15 cellular contexts compared by ENCODE assay signal in the genomic region with DNA sequence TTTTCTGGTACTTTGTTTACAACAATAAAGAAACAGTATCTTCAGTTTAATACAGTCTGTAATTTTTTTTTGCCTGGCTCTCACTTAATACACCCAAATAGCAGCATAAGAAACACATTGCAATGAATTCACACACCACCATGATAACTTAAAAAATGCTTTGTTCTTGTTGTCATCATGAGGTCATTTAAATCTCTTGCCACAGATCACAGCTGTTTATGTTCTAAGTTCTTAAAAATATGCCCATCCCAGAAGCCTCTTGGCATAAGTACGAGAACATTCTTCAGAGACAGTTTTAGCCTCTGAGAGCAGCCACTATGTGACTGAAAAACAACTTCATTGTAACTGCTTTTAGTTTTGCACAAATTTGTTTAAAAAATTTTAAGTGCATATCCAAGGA. TPM values are rescaled to one million over a fixed set of nuclear protein-coding genes. Genes with fewer than 3 reads are reported as not detected.
DNase-seq lines count a peak whose midpoint lies in the region; ATAC-seq and TF ChIP-seq lines count a peak whose summit lies in the region.
"Had no signal": no experiment of that assay in that cellular context is flagged by ENCODE, and none has a peak within 500 bp of the region (broad histone marks: within the 10 kb centered on the region; RNA-seq: fewer than 3 reads in every experiment).

No MANE protein-coding gene starts in this region.

- H3K36me3 ChIP-seq in smooth muscle cell (ENCODE audit: low read depth) (peaks cover 13% of the 10 kb centered on the region), right lobe of liver (peaks cover 0 to 10% (median 3%) of the 10 kb centered on the region in 4 donors)

- H3K27me3 ChIP-seq in smooth muscle cell (ENCODE audit: low read depth): no peaks in the 10 kb centered on the region
- no peaks in the 10 kb centered on the region for H3K27me3 ChIP-seq in right lobe of liver

- no peaks in the 10 kb centered on the region for H3K9me3 ChIP-seq in smooth muscle cell (replicated peaks; ENCODE audit: low read depth)
- H3K9me3 ChIP-seq in right lobe of liver: no peaks in the 10 kb centered on the region

- DNase-seq in EL (peak; percentile 16), choroid plexus epithelial cell (ENCODE audit: low read depth) (peak; percentile 90), hepatic stellate cell (ENCODE audit: low spot score) (peak; percentile 15), smooth muscle cell (lab: John Stamatoyannopoulos, UW; ENCODE audit: unreplicated experiment) (no peak), right lobe of liver (no peak), NCI-H69 (lab: John Stamatoyannopoulos, UW) (no peak), activated T-cell treated with anti-CD3 and anti-CD28 coated beads for 4 hours (no peak), NCI-H1417 (lab: John Stamatoyannopoulos, UW) (no peak)
- DNase-seq: activated CD4-positive, alpha-beta T cell treated with anti-CD3 and anti-CD28 coated beads, Interleukin-2, amount 50 U/mL, for 48 hours; activated gamma-delta T cell treated with Interleukin-2 at 50 U/mL for 16 hours; glutamatergic neuron; left colon; RPMI8226; stimulated activated CD4-positive, alpha-beta T cell treated with anti-CD3 and anti-CD28 coated beads, Interleukin-1b, Interleukin-23, amount 100 ng/mL, for 48 hours had no signal

- H2AFZ ChIP-seq in smooth muscle cell (ENCODE audit: low read depth): no peak overlapping the region

- H3K4me1 ChIP-seq in smooth muscle cell (ENCODE audit: low read depth) (no peaks in the 10 kb centered on the region), right lobe of liver (no peaks in the 10 kb centered on the region)

- H3K4me2 ChIP-seq in smooth muscle cell: peak overlapping the region; percentile 2

- no peaks in the 10 kb centered on the region for H3F3A ChIP-seq in smooth muscle cell (ENCODE audit: low read depth)

- WGBS in smooth muscle cell (ENCODE audit: low lambda C conversion rate): 66% methylated on average over 1 of the region's 1 CpG
- 60% methylated on average over 1 of the region's 1 CpG for WGBS in right lobe of liver (ENCODE audit: insufficient coverage, low coverage, low lambda C conversion rate, missing lambda C conversion rate)

- no peak overlapping the region for H3K9ac ChIP-seq in smooth muscle cell (ENCODE audit: low read depth)

- H4K20me1 ChIP-seq in smooth muscle cell (ENCODE audit: low read depth): no peaks in the 10 kb centered on the region

- TF ChIP-seq POLR2A in right lobe of liver (IDR thresholded peaks at IDR 0.05): no peak

- no peak for ATAC-seq in right lobe of liver
- ATAC-seq: K562, left colon had no signal

- peak overlapping the region; percentile 10 for H3K27ac ChIP-seq in smooth muscle cell (ENCODE audit: low read depth)
- no peak overlapping the region for H3K27ac ChIP-seq in right lobe of liver

- no peaks in the 10 kb centered on the region for H3K79me2 ChIP-seq in smooth muscle cell (ENCODE audit: low read depth)

- no peak for TF ChIP-seq CTCF in choroid plexus epithelial cell (conservative IDR thresholded peaks at IDR 0.05; ENCODE audit: low read depth, low read length)
- TF ChIP-seq CTCF in smooth muscle cell (IDR thresholded peaks at IDR 0.05; ENCODE audit: borderline replicate concordance, insufficient read depth, poor library complexity, severe bottlenecking): no peak
- TF ChIP-seq CTCF in right lobe of liver (IDR thresholded peaks at IDR 0.05): no peak

- H3K4me3 ChIP-seq in choroid plexus epithelial cell (ENCODE audit: low read depth, low read length) (no peak overlapping the region), smooth muscle cell (no peak overlapping the region), right lobe of liver (no peak overlapping the region)
- H3K4me3 ChIP-seq: K562 had no signal

- intact Hi-C loops in right lobe of liver (cut with DNase I): no loop called here

RNA-seq across cellular contexts. Expression of a gene that starts 47.9 kb away (rescaled TPM):
- total RNA-seq in smooth muscle cell: 9.3 and 10.7 TPM in 2 replicates
- 5.6 and 7.6 TPM in 2 replicates for polyA plus RNA-seq in smooth muscle cell
- 1 to 10 TPM; 4.4 to 8.9 (median 6.9) TPM for total RNA-seq in right lobe of liver

RNA-seq across cellular contexts. Expression of a gene that starts 48.0 kb away (rescaled TPM):
- total RNA-seq in smooth muscle cell: 15.1 and 19.6 TPM in 2 replicates
- polyA plus RNA-seq in smooth muscle cell: 23.7 and 27.9 TPM in 2 replicates
- total RNA-seq in right lobe of liver: 10 to 100 TPM in 5 of 6 experiments, 1 to 10 TPM in 1; 9.8 to 15.9 (median 11.7) TPM

Comparison
In these comparisons a context has a peak if more than half of its experiments do, and no peak if none do; other contexts are left out.
1. DNase-seq: peak in EL (single experiment), choroid plexus epithelial cell (single experiment) and hepatic stellate cell (single experiment); none in smooth muscle cell (single experiment), right lobe of liver (0 of 3), NCI-H69 (single experiment), activated T-cell treated with anti-CD3 and anti-CD28 coated beads for 4 hours (single experiment) and NCI-H1417 (0 of 3).